10 cellular contexts compared by ENCODE assay signal in the genomic region with DNA sequence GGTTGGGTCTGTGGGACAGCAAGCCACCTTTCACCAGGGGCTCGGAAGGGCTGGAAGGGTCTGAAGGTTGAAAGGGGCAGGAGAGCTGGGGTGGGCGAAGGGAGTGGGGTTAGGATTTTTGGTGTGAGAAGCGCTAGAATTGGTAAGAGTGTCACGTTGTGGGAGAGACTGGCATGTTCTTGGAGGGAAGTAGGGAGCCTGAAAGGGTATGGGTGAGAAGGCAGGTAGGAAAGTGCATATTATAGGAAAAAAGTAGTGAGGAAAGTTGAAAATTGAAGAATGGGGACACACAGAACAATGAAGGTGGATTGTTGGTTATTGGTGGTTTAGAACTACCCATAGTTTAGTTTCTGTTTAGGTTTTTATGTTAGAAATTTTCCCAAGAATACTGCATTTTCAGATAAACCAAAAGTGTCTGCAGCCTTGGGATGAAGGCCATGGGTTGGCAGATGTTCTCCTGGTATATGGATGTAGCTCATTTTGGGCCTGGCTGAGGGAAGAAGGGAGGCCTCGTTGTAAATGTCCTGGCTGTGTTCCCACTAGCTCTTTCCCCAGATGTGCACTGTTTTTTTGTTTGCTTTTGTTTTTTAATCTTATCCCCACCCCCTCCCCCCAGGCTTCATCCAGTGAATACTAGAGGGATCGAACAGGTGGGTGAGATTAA. TPM values are rescaled to one million over a fixed set of nuclear protein-coding genes. Genes with fewer than 3 reads are reported as not detected.
DNase-seq lines count a peak whose midpoint lies in the region; ATAC-seq and TF ChIP-seq lines count a peak whose summit lies in the region.
"Had no signal": no experiment of that assay in that cellular context is flagged by ENCODE, and none has a peak within 500 bp of the region (broad histone marks: within the 10 kb centered on the region; RNA-seq: fewer than 3 reads in every experiment).

No MANE protein-coding gene starts in this region.

- peaks cover 50% of the 10 kb centered on the region for H3K4me1 Mint-ChIP-seq in activated CD8-positive, alpha-beta T cell treated with anti-CD3 and anti-CD28 coated beads for 36 hours (ENCODE audit: low read depth)

- H3K4me1 ChIP-seq in stomach smooth muscle (ENCODE audit: control insufficient read depth, insufficient read depth, low read length) = peaks cover 24% of the 10 kb centered on the region

- H3K9me3 Mint-ChIP-seq in activated CD8-positive, alpha-beta T cell treated with anti-CD3 and anti-CD28 coated beads for 36 hours = no peaks in the 10 kb centered on the region

- ATAC-seq in activated CD8-positive, alpha-beta T cell treated with anti-CD3 and anti-CD28 coated beads for 36 hours = no peak

- no peak for TF ChIP-seq CTCF in activated CD8-positive, alpha-beta T cell treated with anti-CD3 and anti-CD28 coated beads for 36 hours (IDR thresholded peaks at IDR 0.05)

- no peaks in the 10 kb centered on the region for H3K27me3 ChIP-seq in stomach smooth muscle (ENCODE audit: control insufficient read depth in 1 of 2, insufficient read depth in 2 of 2, low read length in 2 of 2)

- H3K4me3 Mint-ChIP-seq in activated CD8-positive, alpha-beta T cell treated with anti-CD3 and anti-CD28 coated beads for 36 hours = peak overlapping the region; percentile 93

- no peaks in the 10 kb centered on the region for H3K9me3 ChIP-seq in stomach smooth muscle (ENCODE audit: control insufficient read depth in 2 of 2, low read length in 2 of 2)

- peak overlapping the region; percentile 53 for H3K27ac ChIP-seq in stomach smooth muscle (ENCODE audit: low read length)

- H3K4me3 ChIP-seq in iPS-11a (ENCODE audit: low read depth, low read length) (peak overlapping the region; percentile 50), stomach smooth muscle (ENCODE audit: low read length in 2 of 2) (peak overlapping the region; percentile 67 to 78)

- H3K27ac Mint-ChIP-seq in activated CD8-positive, alpha-beta T cell treated with anti-CD3 and anti-CD28 coated beads for 36 hours = peak overlapping the region; percentile 72

- peak; percentile 24 for DNase-seq in NCI-H82 (lab: John Stamatoyannopoulos, UW)
- no peak for DNase-seq in NCI-H82 treated with DMSO at 0.1 percent for 48 hours (lab: John Stamatoyannopoulos, UW; ENCODE audit: unreplicated experiment)
- no peak for DNase-seq in activated CD8-positive, alpha-beta T cell treated with anti-CD3 and anti-CD28 coated beads for 36 hours
- no peak for DNase-seq in HEK293T (ENCODE audit: extremely low spot score)
- DNase-seq in midbrain (lab: John Stamatoyannopoulos, UW) = no peak
- DNase-seq in NCI-H187 (lab: John Stamatoyannopoulos, UW) = no peak
- DNase-seq: DMS79 treated with DMSO at 0.1 percent for 48 hours, NCI-H1417 treated with DMSO at 0.1 percent for 48 hours had no signal

- no peaks in the 10 kb centered on the region for H3K27me3 Mint-ChIP-seq in activated CD8-positive, alpha-beta T cell treated with anti-CD3 and anti-CD28 coated beads for 36 hours

- peaks cover 3 to 9% of the 10 kb centered on the region in 2 donors for H3K36me3 ChIP-seq in stomach smooth muscle (ENCODE audit: control insufficient read depth in 2 of 2, insufficient read depth in 2 of 2, low read length in 2 of 2)

- H3K9ac ChIP-seq in stomach smooth muscle (ENCODE audit: low read length in 2 of 2) = peak overlapping the region; percentile 73 to 78

- POLR2A ChIA-PET in activated CD8-positive, alpha-beta T cell treated with anti-CD3 and anti-CD28 coated beads for 36 hours (lab: Charles Lee) = interaction anchor here (1.1 to 1.6 kb wide), 3 partner anchors 58 to 109 kb away, joined by 3 to 7 read pairs (median 3); partner anchors contain the start of gene YIPF1
- POLR2A ChIA-PET in HEK293T (lab: Yijun Ruan, JAX) = interaction anchor here (0.7 kb wide), 1 partner anchor 9 kb away, joined by 3 read pairs; no protein-coding TSS in a partner anchor

- intact Hi-C loops in activated CD8-positive, alpha-beta T cell treated with anti-CD3 and anti-CD28 coated beads for 36 hours (cut with micrococcal nuclease) = no loop called here

- H3K36me3 Mint-ChIP-seq in activated CD8-positive, alpha-beta T cell treated with anti-CD3 and anti-CD28 coated beads for 36 hours (ENCODE audit: low read depth) = peaks cover 29% of the 10 kb centered on the region

- CTCF ChIA-PET in activated CD8-positive, alpha-beta T cell treated with anti-CD3 and anti-CD28 coated beads for 36 hours (lab: Charles Lee) = interaction anchor here (0.8 to 12.2 kb wide), 13 partner anchors 9 to 119 kb away, joined by 3 to 146 read pairs (median 4); partner anchors contain the start of gene YIPF1
- CTCF ChIA-PET in HEK293T (lab: Yijun Ruan, JAX) = interaction anchor here (0.6 to 2.7 kb wide), 7 partner anchors 12 to 1358 kb away, joined by 3 to 20 read pairs (median 4); no protein-coding TSS in a partner anchor

TF ChIP-seq in HEK293T, 16 proteins besides CTCF, POLR2A, EP300 and RAD21:
- TF ChIP-seq BHLHE40 (IDR thresholded peaks at IDR 0.05; ENCODE audit: borderline replicate concordance) (no peak), FOXK2 (IDR thresholded peaks at IDR 0.05) (no peak), FOXM1 (IDR thresholded peaks at IDR 0.05; ENCODE audit: borderline replicate concordance) (no peak), FOXA1 (IDR thresholded peaks at IDR 0.05) (no peak)
- TF ChIP-seq, protein P1, sequence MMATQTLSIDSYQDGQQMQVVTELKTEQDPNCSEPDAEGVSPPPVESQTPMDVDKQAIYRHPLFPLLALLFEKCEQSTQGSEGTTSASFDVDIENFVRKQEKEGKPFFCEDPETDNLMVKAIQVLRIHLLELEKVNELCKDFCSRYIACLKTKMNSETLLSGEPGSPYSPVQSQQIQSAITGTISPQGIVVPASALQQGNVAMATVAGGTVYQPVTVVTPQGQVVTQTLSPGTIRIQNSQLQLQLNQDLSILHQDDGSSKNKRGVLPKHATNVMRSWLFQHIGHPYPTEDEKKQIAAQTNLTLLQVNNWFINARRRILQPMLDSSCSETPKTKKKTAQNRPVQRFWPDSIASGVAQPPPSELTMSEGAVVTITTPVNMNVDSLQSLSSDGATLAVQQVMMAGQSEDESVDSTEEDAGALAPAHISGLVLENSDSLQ (IDR thresholded peaks at IDR 0.05) = no peak

RNA-seq across cellular contexts. Expression of gene LRRC42, which starts 1.2 kb away (rescaled TPM):
- total RNA-seq in activated CD8-positive, alpha-beta T cell treated with anti-CD3 and anti-CD28 coated beads for 36 hours = 10 to 100 TPM; 26.7 to 29.6 TPM

RNA-seq across cellular contexts. Expression of gene IFT25, which starts 1.8 kb away (rescaled TPM):
- total RNA-seq in activated CD8-positive, alpha-beta T cell treated with anti-CD3 and anti-CD28 coated beads for 36 hours = 10 to 100 TPM; 60.5 to 63.5 TPM

RNA-seq across cellular contexts. Expression of gene DIO1, which starts 53.3 kb away (rescaled TPM):
- total RNA-seq in activated CD8-positive, alpha-beta T cell treated with anti-CD3 and anti-CD28 coated beads for 36 hours = not detected

RNA-seq across cellular contexts. Expression of gene YIPF1, which starts 57.7 kb away (rescaled TPM):
- total RNA-seq in activated CD8-positive, alpha-beta T cell treated with anti-CD3 and anti-CD28 coated beads for 36 hours = 10 to 100 TPM; 13.2 to 15.6 TPM
